ENCODE assay signal across 10 cellular contexts in genomic region chr19:3555653-3556422, GRCh38. TPM values are rescaled to one million over a fixed set of nuclear protein-coding genes. Genes with fewer than 3 reads are reported as not detected.
DNase-seq lines count a peak whose midpoint lies in the region; ATAC-seq and TF ChIP-seq lines count a peak whose summit lies in the region.
"Had no signal": no experiment of that assay in that cellular context is flagged by ENCODE, and none has a peak within 500 bp of the region (broad histone marks: within the 10 kb centered on the region; RNA-seq: fewer than 3 reads in every experiment).

No MANE protein-coding gene starts in this region.

- H4K20me1 ChIP-seq in BLaER1, result peaks cover 61% of the 10 kb centered on the region

- H3K4me2 ChIP-seq in BLaER1, result peak overlapping the region; percentile 95

- peaks cover 8% of the 10 kb centered on the region for H3K36me3 ChIP-seq in BLaER1
- H3K36me3 ChIP-seq in MG63, result no peaks in the 10 kb centered on the region

- peaks cover 70% of the 10 kb centered on the region for H3K4me1 Mint-ChIP-seq in dendritic cell treated with granulocyte-macrophage colony-stimulating factor and Interleukin-4, amounts not matched to agents 40 ng/mL and 50 ng/mL, for 4 days (ENCODE audit: low read depth)
- H3K4me1 Mint-ChIP-seq in neural crest cell, result peaks cover 25% of the 10 kb centered on the region

- H3K9ac ChIP-seq in BLaER1, result peak overlapping the region; percentile 87

- H3K27me3 ChIP-seq in BLaER1 (no peaks in the 10 kb centered on the region), MG63 (no peaks in the 10 kb centered on the region)

- H3K4me3 ChIP-seq in BLaER1 (peak overlapping the region; percentile 95), MG63 (peak overlapping the region; percentile 71)

- H3K9me3 ChIP-seq in BLaER1 (no peaks in the 10 kb centered on the region), MG63 (no peaks in the 10 kb centered on the region)
- H3K9me3 ChIP-seq: mucosa of descending colon had no signal

- peak overlapping the region; percentile 89 for H3K27ac Mint-ChIP-seq in dendritic cell treated with granulocyte-macrophage colony-stimulating factor and Interleukin-4, amounts not matched to agents 40 ng/mL and 50 ng/mL, for 4 days
- no peak overlapping the region for H3K27ac Mint-ChIP-seq in neural crest cell (ENCODE audit: unreplicated experiment)

- no peaks in the 10 kb centered on the region for H3K9me3 Mint-ChIP-seq in dendritic cell treated with granulocyte-macrophage colony-stimulating factor and Interleukin-4, amounts not matched to agents 40 ng/mL and 50 ng/mL, for 4 days
- H3K9me3 Mint-ChIP-seq in neural crest cell, result no peaks in the 10 kb centered on the region

- H3K4me3 Mint-ChIP-seq in dendritic cell treated with granulocyte-macrophage colony-stimulating factor and Interleukin-4, amounts not matched to agents 40 ng/mL and 50 ng/mL, for 4 days, result peak overlapping the region; percentile 95
- peak overlapping the region; percentile 93 for H3K4me3 Mint-ChIP-seq in neural crest cell

- H3K36me3 Mint-ChIP-seq in dendritic cell treated with granulocyte-macrophage colony-stimulating factor and Interleukin-4, amounts not matched to agents 40 ng/mL and 50 ng/mL, for 4 days (ENCODE audit: low read depth), result peaks cover 59% of the 10 kb centered on the region
- H3K36me3 Mint-ChIP-seq in neural crest cell (ENCODE audit: low read depth), result no peaks in the 10 kb centered on the region

- ATAC-seq in HG03469 (IDR thresholded peaks at IDR 0.05; ENCODE audit: unreplicated experiment) (no peak), HG03521 (IDR thresholded peaks at IDR 0.05; ENCODE audit: unreplicated experiment) (no peak)

- peak overlapping the region; percentile 86 for H3K27ac ChIP-seq in BLaER1

- TF ChIP-seq CTCF in neural crest cell (conservative IDR thresholded peaks at IDR 0.05), result no peak

- H3K27me3 Mint-ChIP-seq in dendritic cell treated with granulocyte-macrophage colony-stimulating factor and Interleukin-4, amounts not matched to agents 40 ng/mL and 50 ng/mL, for 4 days, result no peaks in the 10 kb centered on the region
- H3K27me3 Mint-ChIP-seq in neural crest cell (ENCODE audit: low read depth), result peaks cover 2% of the 10 kb centered on the region

- DNase-seq in MG63, result no peak
- no peak for DNase-seq in neural crest cell (ENCODE audit: low read depth, low spot score)
- no peak for DNase-seq in SIG-M5 (lab: John Stamatoyannopoulos, UW)
- DNase-seq in cerebellar nuclear complex (lab: John Stamatoyannopoulos, UW), result no peak

- intact Hi-C loops in dendritic cell treated with granulocyte-macrophage colony-stimulating factor and Interleukin-4, amounts not matched to agents 40 ng/mL and 50 ng/mL, for 4 days (cut with micrococcal nuclease), result no loop called here

- H3K4me1 ChIP-seq in BLaER1, result peaks cover 91% of the 10 kb centered on the region

RNA-seq across cellular contexts. Expression of gene MFSD12, which starts 1.5 kb away (rescaled TPM):
- 17.6 and 26.4 TPM in 2 replicates for total RNA-seq in MG63 (2014; rRNA removed; shearing (Covaris generic); ENCODE audit: low replicate concordance)
- 72.7 and 79.1 TPM in 2 replicates for total RNA-seq in neural crest cell

RNA-seq across cellular contexts. Expression of gene TEKTIP1, which starts 16.9 kb away (rescaled TPM):
- not detected in 2 replicates for total RNA-seq in MG63 (2014; rRNA removed; shearing (Covaris generic); ENCODE audit: low replicate concordance)
- 1.1 and 2.0 TPM in 2 replicates for total RNA-seq in neural crest cell
- total RNA-seq: HT-29 had no signal

RNA-seq across cellular contexts. Expression of gene HMG20B, which starts 16.9 kb away (rescaled TPM):
- total RNA-seq in MG63 (2014; rRNA removed; shearing (Covaris generic); ENCODE audit: low replicate concordance), result 42.5 and 43.5 TPM in 2 replicates
- 76.2 and 79.6 TPM in 2 replicates for total RNA-seq in neural crest cell

RNA-seq across cellular contexts. Expression of gene GIPC3, which starts 29.4 kb away (rescaled TPM):
- total RNA-seq in MG63 (2014; rRNA removed; shearing (Covaris generic); ENCODE audit: low replicate concordance), result not detected in 2 replicates
- 0.19 and 0.25 TPM in 2 replicates for total RNA-seq in neural crest cell
- total RNA-seq: HT-29 had no signal

RNA-seq across cellular contexts. Expression of gene FZR1, which starts 49.7 kb away (rescaled TPM):
- total RNA-seq in MG63 (2014; rRNA removed; shearing (Covaris generic); ENCODE audit: low replicate concordance), result 20.8 and 31.1 TPM in 2 replicates
- 63.2 and 67.8 TPM in 2 replicates for total RNA-seq in neural crest cell
